Comparison of ENCODE assay signal across 14 cellular contexts in the genomic region with DNA sequence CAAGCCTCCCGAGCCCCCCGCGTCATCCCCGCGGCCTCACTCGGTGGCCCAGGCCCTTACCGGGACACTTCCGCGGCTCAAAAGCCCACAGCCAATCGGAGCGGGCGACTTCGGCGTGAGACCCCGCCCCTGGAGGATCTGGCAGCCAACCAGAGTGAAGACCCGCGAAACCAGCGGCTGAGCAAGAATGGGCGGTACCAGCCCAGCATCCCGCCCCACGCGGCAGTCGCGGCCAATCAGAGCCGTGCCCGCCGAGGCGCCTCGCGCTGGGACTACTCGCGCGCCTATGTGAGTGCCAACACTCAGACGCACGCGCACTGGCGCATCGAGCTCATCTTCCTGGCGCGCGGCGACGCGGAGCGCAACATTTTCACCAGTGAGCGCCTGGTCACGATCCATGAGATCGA. TPM values are rescaled to one million over a fixed set of nuclear protein-coding genes. Genes with fewer than 3 reads are reported as not detected.
DNase-seq lines count a peak whose midpoint lies in the region; ATAC-seq and TF ChIP-seq lines count a peak whose summit lies in the region.
"Had no signal": no experiment of that assay in that cellular context is flagged by ENCODE, and none has a peak within 500 bp of the region (broad histone marks: within the 10 kb centered on the region; RNA-seq: fewer than 3 reads in every experiment).

No MANE protein-coding gene starts in this region.

- H3K18ac ChIP-seq in neuronal stem cell (ENCODE audit: low read length), result peak overlapping the region; percentile 91

- no peaks in the 10 kb centered on the region for H3K79me1 ChIP-seq in neuronal stem cell (ENCODE audit: low read depth, low read length)

- intact Hi-C loops in esophagus muscularis mucosa (cut with DNase I), result no loop called here

- H3K27ac ChIP-seq in esophagus muscularis mucosa (replicated peaks in 1 of 4), result no peak overlapping the region
- H3K27ac ChIP-seq in neuronal stem cell (replicated peaks; ENCODE audit: low read length), result no peak overlapping the region

- TF ChIP-seq POLR2A in esophagus muscularis mucosa (IDR thresholded peaks at IDR 0.05; ENCODE audit: low read depth), result no peak

- H3K27me3 Mint-ChIP-seq in WTC11 (ENCODE audit: low read depth), result peaks cover 7% of the 10 kb centered on the region; the same call in 1 of the 2 replicates

- H3K9me3 ChIP-seq in esophagus muscularis mucosa (peaks cover 0 to 31% (median 20%) of the 10 kb centered on the region in 4 donors), neuronal stem cell (replicated peaks in 1 of 2; ENCODE audit: control insufficient read depth in 2 of 2, insufficient read depth in 1 of 2, low read depth in 1 of 2, low read length in 2 of 2) (peaks cover 17 to 31% of the 10 kb centered on the region in 2 donors)

- no peak overlapping the region for H3K23ac ChIP-seq in neuronal stem cell (ENCODE audit: low read depth, low read length, poor library complexity)

- no peak overlapping the region for H4K8ac ChIP-seq in neuronal stem cell (ENCODE audit: low read depth, low read length)

- peak; percentile 52 for DNase-seq in WTC11 (ENCODE audit: low spot score)
- DNase-seq in esophagus muscularis mucosa (ENCODE audit: extremely low spot score), result no peak
- DNase-seq in neuronal stem cell (ENCODE audit: low spot score), result no peak
- DNase-seq in HUDEP-2 (lab: John Stamatoyannopoulos, UW; ENCODE audit: unreplicated experiment in 76 of 76), result no peak
- no peak for DNase-seq in SIG-M5 treated with dmso at 0.1 percent for 504 hours (lab: John Stamatoyannopoulos, UW; ENCODE audit: unreplicated experiment)
- DNase-seq in NCI-H345 treated with DMSO at 0.1 percent for 48 hours (lab: John Stamatoyannopoulos, UW; ENCODE audit: unreplicated experiment), result no peak
- DNase-seq: dermis blood vessel endothelial cell, GF-D8, MV-4-11, NCI-H446, retina had no signal

- H3K4me1 ChIP-seq in esophagus muscularis mucosa (peaks cover 0 to 7% (median 3%) of the 10 kb centered on the region in 4 donors), neuronal stem cell (ENCODE audit: control insufficient read depth in 2 of 2, insufficient read depth in 1 of 2, low read depth in 1 of 2, low read length in 2 of 2) (peaks cover 12 to 32% of the 10 kb centered on the region in 2 donors)

- H3K9me3 Mint-ChIP-seq in WTC11, result peaks cover 40% of the 10 kb centered on the region

- peak overlapping the region in 3 of 4 donors; percentile 7 to 24 (median 22) for H3K4me3 ChIP-seq in esophagus muscularis mucosa
- H3K4me3 ChIP-seq in neuronal stem cell (ENCODE audit: low read length in 2 of 2), result no peak overlapping the region

- H2BK120ac ChIP-seq in neuronal stem cell (ENCODE audit: low read depth, low read length), result peak overlapping the region; percentile 48

- H3K36me3 Mint-ChIP-seq in WTC11, result peaks cover 47% of the 10 kb centered on the region

- H3K27me3 ChIP-seq in esophagus muscularis mucosa (peaks cover 0 to 76% (median 11%) of the 10 kb centered on the region in 4 donors), neuronal stem cell (ENCODE audit: control insufficient read depth in 3 of 3, insufficient read depth in 3 of 3, low read depth in 1 of 3, low read length in 3 of 3) (no peaks in the 10 kb centered on the region)

- no peak for TF ChIP-seq EP300 in esophagus muscularis mucosa (IDR thresholded peaks at IDR 0.05)

- POLR2A ChIA-PET in WTC11 (lab: Charles Lee), result no interaction called here

- H2AK5ac ChIP-seq in neuronal stem cell (ENCODE audit: low read depth, low read length), result peak overlapping the region; percentile 97

- H3K4me3 Mint-ChIP-seq in WTC11, result no peak overlapping the region

- no peaks in the 10 kb centered on the region for H3K36me3 ChIP-seq in esophagus muscularis mucosa
- H3K36me3 ChIP-seq in neuronal stem cell (replicated peaks in 1 of 2; ENCODE audit: control insufficient read depth in 2 of 2, insufficient read depth in 2 of 2, low read length in 2 of 2), result peaks cover 0 to 12% of the 10 kb centered on the region in 2 donors

- 44% methylated on average over 29 of the region's 48 CpGs for WGBS in esophagus muscularis mucosa
- WGBS in neuronal stem cell (ENCODE audit: extremely low coverage in 2 of 2, insufficient read length in 2 of 2, insufficient replicate concordance in 1 of 2), 2 donors, result no CpG with 5 or more reads among the region's 48 CpGs

- H3K4me1 Mint-ChIP-seq in WTC11, result peaks cover 35% of the 10 kb centered on the region
- H3K4me1 Mint-ChIP-seq: CD8-positive, alpha-beta memory T cell had no signal

- H2BK5ac ChIP-seq in neuronal stem cell (ENCODE audit: low read length), result peak overlapping the region; percentile 71

- peak; percentile 86 for ATAC-seq in GM19025 (IDR thresholded peaks at IDR 0.05; ENCODE audit: low read depth, unreplicated experiment)
- ATAC-seq in WTC11, result peak; percentile 43

- H3K4ac ChIP-seq in neuronal stem cell (ENCODE audit: low read length), result no peak overlapping the region

- no peak overlapping the region for H4K91ac ChIP-seq in neuronal stem cell (ENCODE audit: low read depth, low read length, poor library complexity)

- H2BK12ac ChIP-seq in neuronal stem cell (ENCODE audit: low read length), result peak overlapping the region; percentile 93

- H2BK15ac ChIP-seq in neuronal stem cell (ENCODE audit: low read length), result peak overlapping the region; percentile 97

- H3K9ac ChIP-seq in neuronal stem cell (ENCODE audit: low read depth, low read length, poor library complexity), result no peak overlapping the region

- no peak overlapping the region for H3K27ac Mint-ChIP-seq in WTC11
- H3K27ac Mint-ChIP-seq: CD8-positive, alpha-beta memory T cell had no signal

- CTCF ChIA-PET in WTC11 (lab: Charles Lee), result no interaction called here

- peak overlapping the region; percentile 51 for H3K14ac ChIP-seq in neuronal stem cell (ENCODE audit: low read length)

- TF ChIP-seq CTCF in WTC11 (IDR thresholded peaks at IDR 0.05) (no peak), esophagus muscularis mucosa (IDR thresholded peaks at IDR 0.05) (no peak)

- H2AFZ ChIP-seq in neuronal stem cell (ENCODE audit: low read length), result no peak overlapping the region

- no peak overlapping the region for H3K4me2 ChIP-seq in neuronal stem cell (ENCODE audit: insufficient read depth, low read length, poor library complexity, severe bottlenecking)

TF ChIP-seq in WTC11, 78 proteins besides CTCF, POLR2A, EP300 and RAD21 (continues in another document):
- TF ChIP-seq FOXP1 (CRISPR knock-in tag; IDR thresholded peaks at IDR 0.05; ENCODE audit: borderline replicate concordance) (no peak), FOXK1 (CRISPR knock-in tag; IDR thresholded peaks at IDR 0.05) (no peak), ESRRA (CRISPR knock-in tag; IDR thresholded peaks at IDR 0.05; ENCODE audit: borderline replicate concordance) (no peak), ZNF396 (CRISPR knock-in tag; IDR thresholded peaks at IDR 0.05; ENCODE audit: borderline replicate concordance) (no peak), SP1 (CRISPR knock-in tag; conservative IDR thresholded peaks at IDR 0.05) (no peak), TEAD1 (CRISPR knock-in tag; IDR thresholded peaks at IDR 0.05) (no peak), E2F4 (CRISPR knock-in tag; IDR thresholded peaks at IDR 0.05; ENCODE audit: borderline replicate concordance, low read depth) (no peak), ETV6 (CRISPR knock-in tag; IDR thresholded peaks at IDR 0.05) (no peak), ZNF423 (CRISPR knock-in tag; IDR thresholded peaks at IDR 0.05) (no peak), RELA (CRISPR knock-in tag; IDR thresholded peaks at IDR 0.05; ENCODE audit: borderline replicate concordance) (no peak), JUN (CRISPR knock-in tag; IDR thresholded peaks at IDR 0.05) (no peak), ZNF532 (CRISPR knock-in tag; IDR thresholded peaks at IDR 0.05; ENCODE audit: borderline replicate concordance) (no peak), TP53 (CRISPR knock-in tag; IDR thresholded peaks at IDR 0.05) (no peak), ZNF671 (CRISPR knock-in tag; IDR thresholded peaks at IDR 0.05) (no peak), CREB1 (CRISPR knock-in tag; IDR thresholded peaks at IDR 0.05) (no peak)

RNA-seq across cellular contexts. Expression of gene DISP3, which starts 22.5 kb away (rescaled TPM):
- 5.9 to 6.1 TPM (median 6.0 TPM) in 3 replicates for total RNA-seq in WTC11 (2021)
- not detected for total RNA-seq in esophagus muscularis mucosa
- polyA plus RNA-seq in neuronal stem cell (2013, experiment 1 of 2), result 1.1 TPM
- polyA plus RNA-seq in neuronal stem cell (2013, experiment 2 of 2), result 1.3 TPM
- total RNA-seq: dermis blood vessel endothelial cell, fibroblast of villous mesenchyme had no signal

Comparison
In these comparisons a context has a peak if more than half of its experiments do, and no peak if none do; other contexts are left out.
1. H3K4me3 ChIP-seq: peak in esophagus muscularis mucosa (3 of 4); none in neuronal stem cell (0 of 2).